Comparison of ENCODE assay signal across 10 cellular contexts in the genomic region with DNA sequence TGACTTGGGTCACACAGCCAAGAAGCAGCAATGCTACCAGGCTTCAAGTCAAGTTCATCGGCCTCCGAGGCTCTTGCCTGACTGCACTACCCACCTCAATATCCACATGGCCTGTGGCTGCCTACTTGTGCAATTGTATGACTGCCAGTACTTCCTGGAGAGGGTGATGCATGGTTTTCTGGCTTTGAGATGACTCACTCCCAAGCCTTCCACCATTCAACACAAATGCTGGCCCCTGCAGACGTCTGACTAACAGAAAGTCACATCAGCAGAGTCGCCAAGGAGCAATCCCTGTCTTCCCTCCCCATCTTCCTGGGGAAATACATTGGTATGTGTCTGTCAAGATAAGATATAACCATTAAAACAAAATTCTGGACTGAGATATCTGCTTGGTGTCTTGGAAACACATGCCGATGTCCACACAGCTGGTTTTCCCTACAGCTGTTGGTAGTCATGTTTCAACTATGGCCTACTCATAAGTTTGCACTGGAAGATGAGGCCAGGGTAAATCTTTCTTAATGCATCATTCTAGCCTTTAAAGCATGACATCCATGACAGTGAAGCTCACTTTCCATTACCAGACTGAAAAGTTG.
DNase-seq lines count a peak whose midpoint lies in the region; ATAC-seq, FAIRE-seq and TF ChIP-seq lines count a peak whose summit lies in the region.
"Had no signal": no experiment of that assay in that cellular context is flagged by ENCODE, and none has a peak within 500 bp of the region (broad histone marks: within the 10 kb centered on the region; RNA-seq: fewer than 3 reads in every experiment).

No MANE protein-coding gene starts in this region.

- no peaks in the 10 kb centered on the region for H3K9me3 Mint-ChIP-seq in GM23338
- H3K9me3 Mint-ChIP-seq: IgD-negative memory B cell had no signal

- no peaks in the 10 kb centered on the region for H3F3A ChIP-seq in GM23338 (replicated peaks; ENCODE audit: low read depth)

- TF ChIP-seq CTCF in endothelial cell of umbilical vein (IDR thresholded peaks at IDR 0.05; ENCODE audit: extremely low read depth in 1 of 2, insufficient read depth in 1 of 2, low read depth in 1 of 2, low read length in 2 of 2) (no peak), retinal pigment epithelial cell (conservative IDR thresholded peaks at IDR 0.05; ENCODE audit: low read depth, low read length) (no peak), GM23338 (conservative IDR thresholded peaks at IDR 0.05; ENCODE audit: low read depth in 2 of 2) (no peak), WERI-Rb-1 (IDR thresholded peaks at IDR 0.05; ENCODE audit: low read depth, low read length) (no peak)

- FAIRE-seq in endothelial cell of umbilical vein (lab: Jason Lieb, UNC): peak; percentile 100
- FAIRE-seq: islet of Langerhans had no signal

- no peaks in the 10 kb centered on the region for H3K79me2 ChIP-seq in endothelial cell of umbilical vein (ENCODE audit: control insufficient read depth, insufficient read depth, low read length)
- H3K79me2 ChIP-seq in GM23338 (replicated peaks; ENCODE audit: insufficient read depth): no peaks in the 10 kb centered on the region

- no peak overlapping the region for H3K4me3 Mint-ChIP-seq in GM23338
- H3K4me3 Mint-ChIP-seq: IgD-negative memory B cell had no signal

- no peak overlapping the region for H3K9ac ChIP-seq in endothelial cell of umbilical vein (replicated peaks; ENCODE audit: extremely low read depth, insufficient read depth, low read length)

- no peak for TF ChIP-seq POLR2A in endothelial cell of umbilical vein (IDR thresholded peaks at IDR 0.05; ENCODE audit: low read depth, low read length)

- H3K4me1 ChIP-seq in endothelial cell of umbilical vein (ENCODE audit: control insufficient read depth, extremely low read depth, insufficient read depth, low read length) (peaks cover 23% of the 10 kb centered on the region), GM23338 (ENCODE audit: insufficient read depth) (peaks cover 3% of the 10 kb centered on the region)

- H3K9me1 ChIP-seq in endothelial cell of umbilical vein (replicated peaks; ENCODE audit: control insufficient read depth, extremely low read depth, insufficient read depth, low read length): no peaks in the 10 kb centered on the region

- H3K27ac Mint-ChIP-seq in GM23338: no peak overlapping the region

- H3K4me3 ChIP-seq in endothelial cell of umbilical vein (replicated peaks in 1 of 3; ENCODE audit: insufficient read depth in 1 of 3, low read depth in 1 of 3, low read length in 3 of 3) (no peak overlapping the region), retinal pigment epithelial cell (ENCODE audit: low read length) (no peak overlapping the region), GM23338 (no peak overlapping the region), WERI-Rb-1 (ENCODE audit: low read depth, low read length) (no peak overlapping the region)

- H3K27me3 ChIP-seq in endothelial cell of umbilical vein (ENCODE audit: control insufficient read depth in 2 of 2, insufficient read depth in 2 of 2, low read length in 2 of 2) (no peaks in the 10 kb centered on the region), GM23338 (ENCODE audit: insufficient read depth) (no peaks in the 10 kb centered on the region), WERI-Rb-1 (ENCODE audit: insufficient read depth, low read depth, severe bottlenecking) (no peaks in the 10 kb centered on the region)

- H3K4me1 Mint-ChIP-seq in GM23338: peaks cover 10% of the 10 kb centered on the region
- H3K4me1 Mint-ChIP-seq: IgD-negative memory B cell had no signal

- intact Hi-C loops in endothelial cell of umbilical vein (cut with micrococcal nuclease): loop anchor here (1.0 kb wide), 1 partner anchor 57 kb away; no protein-coding TSS in a partner anchor

- dilution Hi-C loops in endothelial cell of umbilical vein (cut with MboI; ENCODE audit: extremely low pct_ligation_motif_present, low sequenced_read_pairs): no loop called here

- POLR2A ChIA-PET in endothelial cell of umbilical vein (lab: Charles Lee): interaction anchor here (0.5 kb wide), 1 partner anchor 159 kb away, joined by 4 read pairs; no protein-coding TSS in a partner anchor

- DNase-seq in GOT3 (lab: John Stamatoyannopoulos, UW) (peak; percentile 59), SW 1271 (lab: John Stamatoyannopoulos, UW) (peak; percentile 12 to 54), endothelial cell of umbilical vein (ENCODE audit: low read depth, low spot score) (peak; percentile 95), retinal pigment epithelial cell (ENCODE audit: low read depth) (peak; percentile 66), GM23338 (ENCODE audit: low spot score) (no peak), NCI-H526 (lab: John Stamatoyannopoulos, UW) (no peak), WERI-Rb-1 (no peak)

- H3K9me3 ChIP-seq in endothelial cell of umbilical vein (replicated peaks; ENCODE audit: control insufficient read depth, insufficient read depth, low read length): no peaks in the 10 kb centered on the region
- no peaks in the 10 kb centered on the region for H3K9me3 ChIP-seq in WERI-Rb-1 (ENCODE audit: severe bottlenecking)

- CTCF ChIA-PET in endothelial cell of umbilical vein (lab: Charles Lee): interaction anchor here (1.1 to 2.3 kb wide), 8 partner anchors 8 to 278 kb away, joined by 3 to 14 read pairs (median 5); partner anchors contain the start of gene ARHGEF3

- H2AFZ ChIP-seq in endothelial cell of umbilical vein (ENCODE audit: low read depth, low read length) (no peak overlapping the region), GM23338 (no peak overlapping the region)

- no peaks in the 10 kb centered on the region for H3K36me3 Mint-ChIP-seq in GM23338 (ENCODE audit: low read depth)
- H3K36me3 Mint-ChIP-seq: IgD-negative memory B cell had no signal

- no peaks in the 10 kb centered on the region for H4K20me1 ChIP-seq in endothelial cell of umbilical vein (replicated peaks; ENCODE audit: control insufficient read depth, extremely low read depth, insufficient read depth, low read length)
- no peaks in the 10 kb centered on the region for H4K20me1 ChIP-seq in GM23338 (replicated peaks; ENCODE audit: insufficient read depth)

- ATAC-seq in GM23338 (no peak), HG02884 (IDR thresholded peaks at IDR 0.05; ENCODE audit: unreplicated experiment) (no peak)

- no peaks in the 10 kb centered on the region for H3K9me2 ChIP-seq in GM23338 (ENCODE audit: insufficient read depth)

- H3K36me3 ChIP-seq in endothelial cell of umbilical vein (ENCODE audit: control insufficient read depth in 2 of 2, extremely low read depth in 1 of 2, insufficient read depth in 2 of 2, low read length in 2 of 2) (no peaks in the 10 kb centered on the region), GM23338 (ENCODE audit: insufficient read depth) (no peaks in the 10 kb centered on the region), WERI-Rb-1 (no peaks in the 10 kb centered on the region)

- peaks cover 6% of the 10 kb centered on the region for H3K27me3 Mint-ChIP-seq in GM23338 (ENCODE audit: insufficient read depth, low read depth, poor library complexity)
- H3K27me3 Mint-ChIP-seq: IgD-negative memory B cell had no signal

- peak overlapping the region; percentile 65 for H3K27ac ChIP-seq in endothelial cell of umbilical vein (ENCODE audit: insufficient read depth, low read depth, low read length)
- H3K27ac ChIP-seq in GM23338 (ENCODE audit: low read depth): no peak overlapping the region
- no peak overlapping the region for H3K27ac ChIP-seq in WERI-Rb-1

- peak overlapping the region; percentile 23 for H3K4me2 ChIP-seq in endothelial cell of umbilical vein (ENCODE audit: insufficient read depth, low read length)
- no peak overlapping the region for H3K4me2 ChIP-seq in GM23338

- no TSS peak for BruUV-seq in endothelial cell of umbilical vein (replicated peaks; lab: Mats Ljungman, UMichigan)

TF ChIP-seq in endothelial cell of umbilical vein, 7 proteins besides CTCF, POLR2A, EP300 and RAD21:
- TF ChIP-seq FOS (IDR thresholded peaks at IDR 0.05; ENCODE audit: borderline replicate concordance, insufficient read depth, low read length) (peak; percentile 99), MYC (IDR thresholded peaks at IDR 0.05; ENCODE audit: low read depth, low read length) (peak; percentile 89), JUN (IDR thresholded peaks at IDR 0.05; ENCODE audit: borderline replicate concordance, insufficient read depth, insufficient read length, low read depth) (peak; percentile 95), MAX (IDR thresholded peaks at IDR 0.05; ENCODE audit: insufficient read depth, insufficient read length) (peak; percentile 69), GATA2 (IDR thresholded peaks at IDR 0.05; ENCODE audit: insufficient read depth, insufficient read length, low read depth, low read length) (peak; percentile 98), EZH2 (IDR thresholded peaks at IDR 0.05; ENCODE audit: borderline replicate concordance, low read depth, low read length, severe bottlenecking) (no peak), POLR2AphosphoS5 (IDR thresholded peaks at IDR 0.05; ENCODE audit: insufficient read depth, low read depth, low read length) (peak; percentile 67)

TF ChIP-seq in GM23338, 12 proteins besides CTCF, POLR2A, EP300 and RAD21 (continues in another document):
- TF ChIP-seq ZNF114 (CRISPR knock-in tag; IDR thresholded peaks at IDR 0.05) (no peak), REST (IDR thresholded peaks at IDR 0.05; ENCODE audit: unreplicated experiment) (no peak), EZH2 (IDR thresholded peaks at IDR 0.05; ENCODE audit: low read depth, unreplicated experiment) (no peak), POLR2AphosphoS5 (IDR thresholded peaks at IDR 0.05; ENCODE audit: low read depth) (no peak)

Comparison
In these comparisons a context has a peak if more than half of its experiments do, and no peak if none do; other contexts are left out.
1. DNase-seq: peak in GOT3 (single experiment), SW 1271 (2 of 2), endothelial cell of umbilical vein (single experiment) and retinal pigment epithelial cell (single experiment); none in GM23338 (single experiment), NCI-H526 (0 of 2) and WERI-Rb-1 (single experiment).